13 cellular contexts compared by ENCODE assay signal in genomic region chr11:109914809-109915653, GRCh38.
A peak's percentile ranks its signal among the peaks of the same experiment; 100 is the strongest.
DNase-seq lines count a peak whose midpoint lies in the region; ATAC-seq and TF ChIP-seq lines count a peak whose summit lies in the region.
"Had no signal": no experiment of that assay in that cellular context is flagged by ENCODE, and none has a peak within 500 bp of the region (broad histone marks: within the 10 kb centered on the region; RNA-seq: fewer than 3 reads in every experiment).

No MANE protein-coding gene starts in this region.

- H3K36me3 ChIP-seq in skeletal muscle satellite cell (ENCODE audit: insufficient read depth, low read length): no peaks in the 10 kb centered on the region

- H3K36me3 Mint-ChIP-seq in activated naive CD8-positive, alpha-beta T cell treated with anti-CD3 and anti-CD28 coated beads, Interleukin-2, amount 50 U/mL, for 24 hours (ENCODE audit: low read depth): no peaks in the 10 kb centered on the region
- H3K36me3 Mint-ChIP-seq: activated naive CD4-positive, alpha-beta T cell treated with anti-CD3 and anti-CD28 coated beads, Interleukin-2, amount 50 U/mL, for 72 hours had no signal

- no peak for ATAC-seq in activated naive CD8-positive, alpha-beta T cell treated with anti-CD3 and anti-CD28 coated beads, Interleukin-2, amount 50 U/mL, for 24 hours
- ATAC-seq: activated naive CD4-positive, alpha-beta T cell treated with anti-CD3 and anti-CD28 coated beads, Interleukin-2, amount 50 U/mL, for 72 hours had no signal

- H3K4me1 ChIP-seq in skeletal muscle satellite cell (ENCODE audit: control insufficient read depth, insufficient read depth, low read length): peaks cover 5% of the 10 kb centered on the region

- no peaks in the 10 kb centered on the region for H3K4me1 Mint-ChIP-seq in activated naive CD8-positive, alpha-beta T cell treated with anti-CD3 and anti-CD28 coated beads, Interleukin-2, amount 50 U/mL, for 24 hours

- TF ChIP-seq CTCF in fibroblast of villous mesenchyme (IDR thresholded peaks at IDR 0.05; ENCODE audit: insufficient read depth, low read depth, low read length): no peak

- no peak overlapping the region for H3K4me3 ChIP-seq in fibroblast of villous mesenchyme (ENCODE audit: low read depth, low read length)
- H3K4me3 ChIP-seq in skeletal muscle satellite cell (ENCODE audit: low read length): no peak overlapping the region

- no peak overlapping the region for H3K4me3 Mint-ChIP-seq in activated naive CD8-positive, alpha-beta T cell treated with anti-CD3 and anti-CD28 coated beads, Interleukin-2, amount 50 U/mL, for 24 hours

- H3K9me3 ChIP-seq in skeletal muscle satellite cell (replicated peaks; ENCODE audit: low read length): no peaks in the 10 kb centered on the region

- DNase-seq in NCI-H510A treated with DMSO at 0.1 percent for 48 hours (lab: John Stamatoyannopoulos, UW): peak; percentile 39
- DNase-seq in NCI-H510A (lab: John Stamatoyannopoulos, UW): no peak
- peak; percentile 19 for DNase-seq in fibroblast of villous mesenchyme (ENCODE audit: low read depth)
- no peak for DNase-seq in activated T-cell treated with anti-CD3 and anti-CD28 coated beads, Interleukin-2, amount 50 U/mL, for 48 hours
- no peak for DNase-seq in activated naive CD8-positive, alpha-beta T cell treated with anti-CD3 and anti-CD28 coated beads, Interleukin-2, amount 50 U/mL, for 24 hours
- no peak for DNase-seq in GOT3 (lab: John Stamatoyannopoulos, UW)
- DNase-seq: ACHN; activated CD4-positive, alpha-beta T cell treated with anti-CD3 and anti-CD28 coated beads for 48 hours; kidney; NCI-H1436 treated with DMSO at 0.1 percent for 48 hours had no signal

- no peaks in the 10 kb centered on the region for H3K27me3 ChIP-seq in skeletal muscle satellite cell (ENCODE audit: control insufficient read depth, insufficient read depth, low read length)

- H3K27me3 Mint-ChIP-seq in activated naive CD8-positive, alpha-beta T cell treated with anti-CD3 and anti-CD28 coated beads, Interleukin-2, amount 50 U/mL, for 24 hours: no peaks in the 10 kb centered on the region

- H3K9me3 Mint-ChIP-seq in activated naive CD8-positive, alpha-beta T cell treated with anti-CD3 and anti-CD28 coated beads, Interleukin-2, amount 50 U/mL, for 24 hours: peaks cover 11% of the 10 kb centered on the region

- peak overlapping the region; percentile 19 for H3K4me2 ChIP-seq in skeletal muscle satellite cell (ENCODE audit: low read length)

- no peak overlapping the region for H3K27ac Mint-ChIP-seq in activated naive CD8-positive, alpha-beta T cell treated with anti-CD3 and anti-CD28 coated beads, Interleukin-2, amount 50 U/mL, for 24 hours
- H3K27ac Mint-ChIP-seq: activated naive CD4-positive, alpha-beta T cell treated with anti-CD3 and anti-CD28 coated beads, Interleukin-2, amount 50 U/mL, for 72 hours had no signal

- H3K9ac ChIP-seq in skeletal muscle satellite cell (ENCODE audit: low read depth, low read length): no peak overlapping the region

TF ChIP-seq in PFSK-1, 5 proteins besides CTCF, POLR2A, EP300 and RAD21:
- peak; percentile 27 for TF ChIP-seq FOXP2 (optimal IDR thresholded peaks at IDR 0.05; ENCODE audit: borderline replicate concordance, extremely low read depth, extremely low read length, insufficient read depth)
- TF ChIP-seq POLR2AphosphoS5 (IDR thresholded peaks at IDR 0.05; ENCODE audit: low read depth, low read length): no peak

Comparison
In these comparisons a context has a peak if more than half of its experiments do, and no peak if none do; other contexts are left out.
1. DNase-seq: peak in NCI-H510A treated with DMSO at 0.1 percent for 48 hours (single experiment) and fibroblast of villous mesenchyme (single experiment); none in NCI-H510A (single experiment), activated T-cell treated with anti-CD3 and anti-CD28 coated beads, Interleukin-2, amount 50 U/mL, for 48 hours (0 of 2), activated naive CD8-positive, alpha-beta T cell treated with anti-CD3 and anti-CD28 coated beads, Interleukin-2, amount 50 U/mL, for 24 hours (single experiment) and GOT3 (single experiment).